14 cellular contexts compared by ENCODE assay signal in the genomic region with DNA sequence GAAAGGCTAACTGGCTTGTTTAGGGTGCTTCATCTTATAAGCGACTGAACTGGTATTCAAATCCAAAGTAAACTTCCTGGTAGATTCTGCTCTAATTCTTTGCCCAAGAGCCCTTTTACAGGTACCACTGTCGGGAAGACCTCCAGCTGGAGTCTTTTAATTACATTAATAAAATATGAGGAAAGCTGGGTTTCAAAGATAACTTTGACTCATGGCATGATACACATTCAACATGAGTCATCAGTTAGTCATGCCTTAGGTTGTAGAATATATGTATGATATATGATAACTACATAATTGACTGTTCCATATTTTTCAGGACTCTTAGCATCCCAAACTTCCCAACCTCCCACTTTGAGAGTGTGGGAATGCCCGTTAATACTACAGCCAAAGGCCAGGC. TPM values are rescaled to one million over a fixed set of nuclear protein-coding genes. Genes with fewer than 3 reads are reported as not detected.
DNase-seq lines count a peak whose midpoint lies in the region; TF ChIP-seq lines count a peak whose summit lies in the region.
"Had no signal": no experiment of that assay in that cellular context is flagged by ENCODE, and none has a peak within 500 bp of the region (broad histone marks: within the 10 kb centered on the region; RNA-seq: fewer than 3 reads in every experiment).

No MANE protein-coding gene starts in this region.

- intact Hi-C loops in cardiac septum (cut with DNase I), result no loop called here
- intact Hi-C loops in posterior cingulate gyrus (cut with DNase I), result no loop called here

- DNase-seq in Daoy (ENCODE audit: low read depth) (peak; percentile 13), HT1080 (ENCODE audit: low read depth) (peak; percentile 51), glomerular endothelial cell (ENCODE audit: extremely low read depth, low read depth, low spot score) (peak; percentile 47), cardiac septum (ENCODE audit: low spot score) (no peak), posterior cingulate gyrus (no peak), T-helper 9 cell (no peak), iPS-NIHi11 (ENCODE audit: low spot score) (no peak)
- DNase-seq: activated CD8-positive, alpha-beta memory T cell treated with anti-CD3 and anti-CD28 coated beads, Interleukin-2, amount 50 U/mL, for 48 hours; CD8-positive, alpha-beta T cell; NCI-H1092; NCI-H510A; stimulated activated CD4-positive, alpha-beta T cell treated with anti-CD3 and anti-CD28 coated beads, Interleukin-2, amount 100 ng/mL, for 48 hours had no signal

- TF ChIP-seq CTCF in VCaP (conservative IDR thresholded peaks at IDR 0.05), result no peak

- peak overlapping the region; percentile 87 for H3K27ac ChIP-seq in VCaP
- H3K27ac ChIP-seq: prostate gland had no signal

RNA-seq across cellular contexts. Expression of a gene that starts 32.3 kb away (rescaled TPM):
- total RNA-seq in Daoy (2014; rRNA removed; shearing (Covaris generic)), result 3.1 and 4.2 TPM in 2 replicates
- 10.5 and 12.6 TPM in 2 replicates for total RNA-seq in HT1080 (2014; rRNA removed; shearing (Covaris generic))
- 5.7 and 7.3 TPM in 2 replicates for polyA plus RNA-seq in HT1080 (2015; cell fraction: cytosol; rRNA removed)
- polyA plus RNA-seq in HT1080 (2015; cell fraction: nucleus; rRNA removed), result 6.8 and 6.9 TPM in 2 replicates
- total RNA-seq in glomerular endothelial cell (18.1 and 23.2 TPM in 2 replicates), cardiac septum (19.1 TPM)

Comparison
In these comparisons a context has a peak if more than half of its experiments do, and no peak if none do; other contexts are left out.
1. DNase-seq: peak in Daoy (single experiment), HT1080 (single experiment) and glomerular endothelial cell (single experiment); none in cardiac septum (single experiment), posterior cingulate gyrus (0 of 10), T-helper 9 cell (single experiment) and iPS-NIHi11 (single experiment).